ENCODE assay signal across 23 cellular contexts in the genomic region with DNA sequence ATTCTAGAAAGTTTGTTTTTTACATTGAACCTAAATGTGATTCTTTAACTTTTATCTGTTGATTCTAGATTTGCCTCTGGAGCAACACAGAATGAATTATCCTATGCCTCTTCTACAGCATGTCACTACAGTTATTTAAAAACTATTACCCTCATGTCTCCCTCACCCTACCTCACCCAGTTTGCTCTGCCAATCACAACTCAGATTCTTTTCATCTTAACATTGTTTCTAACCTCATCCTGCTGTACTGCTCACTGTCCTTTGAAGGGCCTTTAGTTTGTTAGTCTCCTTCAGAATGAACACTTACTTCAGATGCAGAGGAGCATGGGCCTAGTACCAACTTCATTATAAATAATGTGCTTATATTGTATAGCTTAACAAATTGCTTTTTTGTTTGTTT. TPM values are rescaled to one million over a fixed set of nuclear protein-coding genes. Genes with fewer than 3 reads are reported as not detected.
A peak's percentile ranks its signal among the peaks of the same experiment; 100 is the strongest.
DNase-seq lines count a peak whose midpoint lies in the region; ATAC-seq, FAIRE-seq and TF ChIP-seq lines count a peak whose summit lies in the region.
"Had no signal": no experiment of that assay in that cellular context is flagged by ENCODE, and none has a peak within 500 bp of the region (broad histone marks: within the 10 kb centered on the region; RNA-seq: fewer than 3 reads in every experiment).

No MANE protein-coding gene starts in this region.

- H3K27ac Mint-ChIP-seq in activated naive CD4-positive, alpha-beta T cell treated with anti-CD3 and anti-CD28 coated beads for 36 hours: peak overlapping the region; percentile 24
- H3K27ac Mint-ChIP-seq in activated naive CD4-positive, alpha-beta T cell treated with anti-CD3 and anti-CD28 coated beads, Interleukin-2, amount 50 U/mL, for 72 hours: peak overlapping the region in 1 of 2 donors; percentile 46
- peak overlapping the region; percentile 58 for H3K27ac Mint-ChIP-seq in CD8-positive, alpha-beta T cell
- peak overlapping the region; percentile 48 for H3K27ac Mint-ChIP-seq in activated T-helper 17 cell treated with anti-CD3 and anti-CD28 coated beads, Interleukin-2, amount 50 U/mL, for 72 hours
- H3K27ac Mint-ChIP-seq in naive thymus-derived CD8-positive, alpha-beta T cell: peak overlapping the region in 9 of 10 donors; percentile 38 to 92 (median 72)
- H3K27ac Mint-ChIP-seq in glutamatergic neuron (ENCODE audit: unreplicated experiment): no peak overlapping the region
- H3K27ac Mint-ChIP-seq: endodermal cell had no signal

- no peaks in the 10 kb centered on the region for H3K27me3 ChIP-seq in CD8-positive, alpha-beta T cell (ENCODE audit: insufficient read depth, low read length)
- H3K27me3 ChIP-seq: left lung, MG63, neutrophil had no signal

- no peak overlapping the region for H3K4me3 Mint-ChIP-seq in activated naive CD4-positive, alpha-beta T cell treated with anti-CD3 and anti-CD28 coated beads for 36 hours
- no peak overlapping the region for H3K4me3 Mint-ChIP-seq in CD8-positive, alpha-beta T cell
- no peak overlapping the region for H3K4me3 Mint-ChIP-seq in activated T-helper 17 cell treated with anti-CD3 and anti-CD28 coated beads, Interleukin-2, amount 50 U/mL, for 72 hours
- peak overlapping the region in 7 of 10 donors; percentile 0 to 59 (median 14) for H3K4me3 Mint-ChIP-seq in naive thymus-derived CD8-positive, alpha-beta T cell
- H3K4me3 Mint-ChIP-seq in glutamatergic neuron (ENCODE audit: unreplicated experiment): no peak overlapping the region
- H3K4me3 Mint-ChIP-seq: endodermal cell had no signal

- POLR2A ChIA-PET in CD8-positive, alpha-beta T cell (lab: Charles Lee): interaction anchor here (0.9 to 3.0 kb wide), 3 partner anchors 21 to 28 kb away, joined by 3 to 11 read pairs (median 3); partner anchors contain the start of gene YLPM1
- POLR2A ChIA-PET in naive thymus-derived CD8-positive, alpha-beta T cell (lab: Charles Lee): interaction anchor here (0.9 to 3.5 kb wide), 3 partner anchors 8 to 98 kb away, joined by 3 to 16 read pairs (median 5); partner anchors contain the start of gene YLPM1

- CTCF ChIA-PET in activated naive CD4-positive, alpha-beta T cell treated with anti-CD3 and anti-CD28 coated beads for 36 hours (lab: Charles Lee): interaction anchor here (1.3 to 1.7 kb wide), 2 partner anchors 8 to 21 kb away, joined by 4 read pairs; partner anchors contain the start of gene YLPM1
- CTCF ChIA-PET in CD8-positive, alpha-beta T cell (lab: Charles Lee): interaction anchor here (1.0 to 1.9 kb wide), 2 partner anchors 9 to 176 kb away, joined by 5 to 7 read pairs; no protein-coding TSS in a partner anchor

- peaks cover 46% of the 10 kb centered on the region for H3K36me3 Mint-ChIP-seq in activated naive CD4-positive, alpha-beta T cell treated with anti-CD3 and anti-CD28 coated beads for 36 hours (ENCODE audit: low read depth)
- peaks cover 9 to 35% of the 10 kb centered on the region in 2 donors for H3K36me3 Mint-ChIP-seq in activated naive CD4-positive, alpha-beta T cell treated with anti-CD3 and anti-CD28 coated beads, Interleukin-2, amount 50 U/mL, for 72 hours
- H3K36me3 Mint-ChIP-seq in CD8-positive, alpha-beta T cell: peaks cover 81% of the 10 kb centered on the region
- H3K36me3 Mint-ChIP-seq in activated T-helper 17 cell treated with anti-CD3 and anti-CD28 coated beads, Interleukin-2, amount 50 U/mL, for 72 hours (ENCODE audit: low read depth): peaks cover 96% of the 10 kb centered on the region
- peaks cover 13 to 84% (median 20%) of the 10 kb centered on the region in 3 donors for H3K36me3 Mint-ChIP-seq in naive thymus-derived CD8-positive, alpha-beta T cell
- H3K36me3 Mint-ChIP-seq in glutamatergic neuron (ENCODE audit: unreplicated experiment): no peaks in the 10 kb centered on the region

- no peak for ATAC-seq in activated naive CD4-positive, alpha-beta T cell treated with anti-CD3 and anti-CD28 coated beads, Interleukin-2, amount 50 U/mL, for 72 hours
- peak; percentile 92 for ATAC-seq in CD8-positive, alpha-beta T cell
- ATAC-seq in activated T-helper 17 cell treated with anti-CD3 and anti-CD28 coated beads, Interleukin-2, amount 50 U/mL, for 72 hours (replicated peaks): no peak
- peak; percentile 97 to 99 for ATAC-seq in naive thymus-derived CD8-positive, alpha-beta T cell
- ATAC-seq: A549, left lung had no signal

- no peaks in the 10 kb centered on the region for H3K27me3 Mint-ChIP-seq in activated naive CD4-positive, alpha-beta T cell treated with anti-CD3 and anti-CD28 coated beads for 36 hours (ENCODE audit: low read depth)
- no peaks in the 10 kb centered on the region for H3K27me3 Mint-ChIP-seq in CD8-positive, alpha-beta T cell (ENCODE audit: low read depth)
- H3K27me3 Mint-ChIP-seq in activated T-helper 17 cell treated with anti-CD3 and anti-CD28 coated beads, Interleukin-2, amount 50 U/mL, for 72 hours: no peaks in the 10 kb centered on the region
- H3K27me3 Mint-ChIP-seq in naive thymus-derived CD8-positive, alpha-beta T cell: no peaks in the 10 kb centered on the region
- peaks cover 4% of the 10 kb centered on the region for H3K27me3 Mint-ChIP-seq in glutamatergic neuron (ENCODE audit: unreplicated experiment)

- no peaks in the 10 kb centered on the region for H3K9me3 Mint-ChIP-seq in activated naive CD4-positive, alpha-beta T cell treated with anti-CD3 and anti-CD28 coated beads for 36 hours
- H3K9me3 Mint-ChIP-seq in activated naive CD4-positive, alpha-beta T cell treated with anti-CD3 and anti-CD28 coated beads, Interleukin-2, amount 50 U/mL, for 72 hours: no peaks in the 10 kb centered on the region
- H3K9me3 Mint-ChIP-seq in CD8-positive, alpha-beta T cell: no peaks in the 10 kb centered on the region
- H3K9me3 Mint-ChIP-seq in activated T-helper 17 cell treated with anti-CD3 and anti-CD28 coated beads, Interleukin-2, amount 50 U/mL, for 72 hours: no peaks in the 10 kb centered on the region
- H3K9me3 Mint-ChIP-seq in naive thymus-derived CD8-positive, alpha-beta T cell: no peaks in the 10 kb centered on the region
- no peaks in the 10 kb centered on the region for H3K9me3 Mint-ChIP-seq in glutamatergic neuron (ENCODE audit: unreplicated experiment)

- peaks cover 18% of the 10 kb centered on the region for H3K4me1 ChIP-seq in CD8-positive, alpha-beta T cell (ENCODE audit: insufficient read depth, low read length)
- H3K4me1 ChIP-seq: A549, left lung had no signal

- peaks cover 19% of the 10 kb centered on the region for H3K36me3 ChIP-seq in CD8-positive, alpha-beta T cell (ENCODE audit: insufficient read depth, low read length)

- FAIRE-seq in frontal cortex (lab: Jason Lieb, UNC): no peak
- FAIRE-seq: GM18507 had no signal

- intact Hi-C loops in activated naive CD4-positive, alpha-beta T cell treated with anti-CD3 and anti-CD28 coated beads for 36 hours (cut with micrococcal nuclease): loop anchor here (2.0 kb wide), 1 partner anchor 20 kb away; no protein-coding TSS in a partner anchor
- intact Hi-C loops in CD8-positive, alpha-beta T cell (cut with DNase I, micrococcal nuclease): no loop called here

- no peak for DNase-seq in activated naive CD4-positive, alpha-beta T cell treated with anti-CD3 and anti-CD28 coated beads for 36 hours
- no peak for DNase-seq in activated naive CD4-positive, alpha-beta T cell treated with anti-CD3 and anti-CD28 coated beads, Interleukin-2, amount 50 U/mL, for 72 hours (ENCODE audit: low spot score in 2 of 2)
- no peak for DNase-seq in CD8-positive, alpha-beta T cell
- DNase-seq in naive thymus-derived CD8-positive, alpha-beta T cell: peak in 4 of 10 donors; percentile 9 to 63 (median 46)
- no peak for DNase-seq in activated CD8-positive, alpha-beta memory T cell treated with anti-CD3 and anti-CD28 coated beads, Interleukin-2, amount 50 U/mL, for 48 hours
- DNase-seq in glutamatergic neuron: no peak
- no peak for DNase-seq in frontal cortex (ENCODE audit: low spot score in 2 of 2)
- DNase-seq: activated CD4-positive, alpha-beta T cell treated with anti-CD3 and anti-CD28 coated beads for 1 hour; activated gamma-delta T cell; endodermal cell; IMR-90; left lung; MG63; midbrain; NCI-H1436; NCI-H2171; NCI-H526 treated with DMSO at 0.1 percent for 48 hours; substantia nigra; SW 1271 had no signal

- H3K27ac ChIP-seq in CD8-positive, alpha-beta T cell (ENCODE audit: low read depth, low read length): no peak overlapping the region
- H3K27ac ChIP-seq: A549, left lung, neutrophil had no signal

- no peak for TF ChIP-seq CTCF in CD8-positive, alpha-beta T cell (IDR thresholded peaks at IDR 0.05)
- TF ChIP-seq CTCF in glutamatergic neuron (IDR thresholded peaks at IDR 0.05; ENCODE audit: partially characterized antibody, unreplicated experiment): no peak

- H3K4me3 ChIP-seq in CD8-positive, alpha-beta T cell (ENCODE audit: low read depth, low read length): no peak overlapping the region
- H3K4me3 ChIP-seq: A549, left lung, MG63 had no signal

- H3K4me1 Mint-ChIP-seq in activated naive CD4-positive, alpha-beta T cell treated with anti-CD3 and anti-CD28 coated beads for 36 hours (ENCODE audit: low read depth): peaks cover 23% of the 10 kb centered on the region
- H3K4me1 Mint-ChIP-seq in CD8-positive, alpha-beta T cell (ENCODE audit: low read depth): peaks cover 34% of the 10 kb centered on the region
- peaks cover 4% of the 10 kb centered on the region for H3K4me1 Mint-ChIP-seq in activated T-helper 17 cell treated with anti-CD3 and anti-CD28 coated beads, Interleukin-2, amount 50 U/mL, for 72 hours
- peaks cover 20 to 46% (median 39%) of the 10 kb centered on the region in 4 donors for H3K4me1 Mint-ChIP-seq in naive thymus-derived CD8-positive, alpha-beta T cell
- no peaks in the 10 kb centered on the region for H3K4me1 Mint-ChIP-seq in glutamatergic neuron (ENCODE audit: low read depth, unreplicated experiment)

- H3K9me3 ChIP-seq in CD8-positive, alpha-beta T cell (ENCODE audit: low read length): no peaks in the 10 kb centered on the region
- H3K9me3 ChIP-seq: A549, left lung, MG63, neutrophil had no signal

RNA-seq across cellular contexts. Expression of gene YLPM1, which starts 21.5 kb away (rescaled TPM):
- total RNA-seq in activated naive CD4-positive, alpha-beta T cell treated with anti-CD3 and anti-CD28 coated beads for 36 hours: 10 to 100 TPM; 46.5 to 47.0 TPM
- 10 to 100 TPM; 53.0 to 73.9 TPM for total RNA-seq in activated naive CD4-positive, alpha-beta T cell treated with anti-CD3 and anti-CD28 coated beads, Interleukin-2, amount 50 U/mL, for 72 hours
- 10 to 100 TPM; 77.3 to 78.8 TPM for total RNA-seq in CD8-positive, alpha-beta T cell
- 10 to 100 TPM; 52.1 to 59.0 TPM for total RNA-seq in activated T-helper 17 cell treated with anti-CD3 and anti-CD28 coated beads, Interleukin-2, amount 50 U/mL, for 72 hours
- total RNA-seq in naive thymus-derived CD8-positive, alpha-beta T cell: 100 to 1,000 TPM; 103 to 113 TPM
- polyA plus RNA-seq in naive thymus-derived CD8-positive, alpha-beta T cell: 10 to 100 TPM in 2 of 3 donors, 1 to 10 TPM in 1; 6.5 to 23.0 (median 14.0) TPM
- 99.9 TPM for total RNA-seq in glutamatergic neuron (ENCODE audit: unreplicated experiment)
- total RNA-seq in frontal cortex: 62.0 TPM

Comparison
In these comparisons a context has a peak if more than half of its experiments do, and no peak if none do; other contexts are left out.
1. H3K4me3 Mint-ChIP-seq: peak in naive thymus-derived CD8-positive, alpha-beta T cell (7 of 10); none in activated naive CD4-positive, alpha-beta T cell treated with anti-CD3 and anti-CD28 coated beads for 36 hours (single experiment), CD8-positive, alpha-beta T cell (single experiment), activated T-helper 17 cell treated with anti-CD3 and anti-CD28 coated beads, Interleukin-2, amount 50 U/mL, for 72 hours (single experiment) and glutamatergic neuron (single experiment).
2. ATAC-seq: peak in CD8-positive, alpha-beta T cell (single experiment) and naive thymus-derived CD8-positive, alpha-beta T cell (2 of 2); none in activated naive CD4-positive, alpha-beta T cell treated with anti-CD3 and anti-CD28 coated beads, Interleukin-2, amount 50 U/mL, for 72 hours (0 of 2) and activated T-helper 17 cell treated with anti-CD3 and anti-CD28 coated beads, Interleukin-2, amount 50 U/mL, for 72 hours (single experiment).